In genomic region chr11:78786086-78786485, GRCh38 we compare ENCODE assay signal across 20 cellular contexts.
A peak's percentile ranks its signal among the peaks of the same experiment; 100 is the strongest.
DNase-seq lines count a peak whose midpoint lies in the region; ATAC-seq and TF ChIP-seq lines count a peak whose summit lies in the region.
"Had no signal": no experiment of that assay in that cellular context is flagged by ENCODE, and none has a peak within 500 bp of the region (broad histone marks: within the 10 kb centered on the region; RNA-seq: fewer than 3 reads in every experiment).

No MANE protein-coding gene starts in this region.

- peaks cover 38% of the 10 kb centered on the region for H3K36me3 Mint-ChIP-seq in neural progenitor cell
- H3K36me3 Mint-ChIP-seq: IgD-negative memory B cell had no signal

- H3K4me3 ChIP-seq in AG04450 (ENCODE audit: low read depth, low read length) (no peak overlapping the region), fibroblast of lung (replicated peaks in 1 of 4; ENCODE audit: control extremely low read depth in 1 of 4, insufficient read depth in 1 of 4, low read depth in 3 of 4, low read length in 4 of 4) (no peak overlapping the region), neural progenitor cell (no peak overlapping the region)

- H3K9ac ChIP-seq in fibroblast of lung (ENCODE audit: insufficient read depth, low read length) (no peak overlapping the region), neural progenitor cell (no peak overlapping the region)

- peaks cover 5% of the 10 kb centered on the region for H3K27me3 Mint-ChIP-seq in neural progenitor cell (ENCODE audit: insufficient read depth, low read depth)

- H3K9me3 ChIP-seq in AG04450 (ENCODE audit: control insufficient read depth, insufficient read depth, low read length) (no peaks in the 10 kb centered on the region; the same call in 1 of the 2 replicates), fibroblast of lung (ENCODE audit: control insufficient read depth, insufficient read depth, low read depth, low read length) (no peaks in the 10 kb centered on the region), neural progenitor cell (ENCODE audit: low read depth) (no peaks in the 10 kb centered on the region)

- no peaks in the 10 kb centered on the region for H3K9me3 Mint-ChIP-seq in neural progenitor cell
- H3K9me3 Mint-ChIP-seq: IgD-negative memory B cell had no signal

- H3K4me2 ChIP-seq in fibroblast of lung (ENCODE audit: extremely low read depth, insufficient read depth, low read length) (no peak overlapping the region), neural progenitor cell (no peak overlapping the region)

- POLR2A ChIA-PET in AG04450 (lab: Yijun Ruan, JAX) = interaction anchor here (1.0 to 2.1 kb wide), 3 partner anchors 11 to 24 kb away, joined by 3 to 11 read pairs (median 5); no protein-coding TSS in a partner anchor

- H4K20me1 ChIP-seq in fibroblast of lung (ENCODE audit: control insufficient read depth, extremely low read depth, insufficient read depth, low read length) (no peaks in the 10 kb centered on the region), neural progenitor cell (ENCODE audit: low read depth) (no peaks in the 10 kb centered on the region)

- H2AFZ ChIP-seq in fibroblast of lung (ENCODE audit: low read length) (no peak overlapping the region), neural progenitor cell (replicated peaks) (no peak overlapping the region)

- no peak for TF ChIP-seq CTCF in AG04450 (IDR thresholded peaks at IDR 0.05; ENCODE audit: low read depth, low read length)
- TF ChIP-seq CTCF in fibroblast of lung (conservative IDR thresholded peaks at IDR 0.05 in 1 of 2, IDR thresholded peaks at IDR 0.05 in 1 of 2; ENCODE audit: low read depth in 1 of 2, low read length in 2 of 2) = no peak
- no peak for TF ChIP-seq CTCF in neural progenitor cell (IDR thresholded peaks at IDR 0.05)

- peaks cover 16% of the 10 kb centered on the region for H3K4me1 Mint-ChIP-seq in neural progenitor cell
- H3K4me1 Mint-ChIP-seq: IgD-negative memory B cell had no signal

- H3K27me3 ChIP-seq in AG04450 (ENCODE audit: control insufficient read depth, insufficient read depth, low read length) (no peaks in the 10 kb centered on the region), fibroblast of lung (ENCODE audit: control insufficient read depth, insufficient read depth, low read length) (no peaks in the 10 kb centered on the region), neural progenitor cell (no peaks in the 10 kb centered on the region)

- no peaks in the 10 kb centered on the region for H3F3A ChIP-seq in neural progenitor cell (ENCODE audit: low read depth)

- H3K4me1 ChIP-seq in fibroblast of lung (ENCODE audit: control insufficient read depth, extremely low read depth, insufficient read depth, low read length) (peaks cover 30% of the 10 kb centered on the region), neural progenitor cell (peaks cover 19% of the 10 kb centered on the region)

- H3K36me3 ChIP-seq in fibroblast of lung (ENCODE audit: control insufficient read depth, insufficient read depth, low read length) (no peaks in the 10 kb centered on the region), neural progenitor cell (no peaks in the 10 kb centered on the region)

- DNase-seq in AG04450 (ENCODE audit: low read depth, low spot score) = no peak
- DNase-seq in SK-N-DZ (ENCODE audit: low spot score) = peak; percentile 23
- DNase-seq in fibroblast of lung (ENCODE audit: low read depth in 2 of 2) = no peak
- DNase-seq in neural progenitor cell (ENCODE audit: low spot score) = no peak
- no peak for DNase-seq in COLO668 (lab: John Stamatoyannopoulos, UW; ENCODE audit: unreplicated experiment)
- DNase-seq in A172 (ENCODE audit: low spot score) = no peak
- no peak for DNase-seq in mesenteric fat pad (ENCODE audit: low spot score)
- DNase-seq: COR-L47, EL, Kasumi-1, MM.1S, NCI-H1092 treated with DMSO at 0.1 percent for 48 hours, NCI-H1694, NCI-H2107, NCI-H446, NCI-H69, SHP77 treated with DMSO at 0.1 percent for 48 hours had no signal

- H3K79me2 ChIP-seq in fibroblast of lung (ENCODE audit: control insufficient read depth, insufficient read depth, low read length) (no peaks in the 10 kb centered on the region), neural progenitor cell (ENCODE audit: low read depth) (no peaks in the 10 kb centered on the region)

- no peak overlapping the region for H3K4me3 Mint-ChIP-seq in neural progenitor cell
- H3K4me3 Mint-ChIP-seq: IgD-negative memory B cell had no signal

- ATAC-seq in GM18868 (IDR thresholded peaks at IDR 0.05; ENCODE audit: unreplicated experiment) = no peak

- CTCF ChIA-PET in AG04450 (lab: Charles Lee) = interaction anchor here (1.0 to 1.8 kb wide), 6 partner anchors 12 to 707 kb away, joined by 3 to 15 read pairs (median 5); no protein-coding TSS in a partner anchor

- H3K27ac ChIP-seq in AG04450 (ENCODE audit: low read depth, low read length) = peak overlapping the region; percentile 76
- H3K27ac ChIP-seq in fibroblast of lung (ENCODE audit: insufficient read depth, low read length) = peak overlapping the region; percentile 11
- no peak overlapping the region for H3K27ac ChIP-seq in neural progenitor cell
- H3K27ac ChIP-seq: C4-2B had no signal

- H3K27ac Mint-ChIP-seq in neural progenitor cell = peak overlapping the region; percentile 87
- H3K27ac Mint-ChIP-seq: IgD-negative memory B cell had no signal
